Comparison of ENCODE assay signal across 8 cellular contexts in genomic region chr5:139636975-139637408, GRCh38. TPM values are rescaled to one million over a fixed set of nuclear protein-coding genes. Genes with fewer than 3 reads are reported as not detected.
DNase-seq lines count a peak whose midpoint lies in the region; ATAC-seq and TF ChIP-seq lines count a peak whose summit lies in the region.

No MANE protein-coding gene starts in this region.

- H3K27ac Mint-ChIP-seq in activated T-cell treated with anti-CD3 and anti-CD28 coated beads, Interleukin-2, amount 50 U/mL, for 72 hours, result peak overlapping the region; percentile 77

- H3K4me3 ChIP-seq in GM06990 (replicated peaks; ENCODE audit: low read depth, low read length), result peak overlapping the region; percentile 52
- H3K4me3 ChIP-seq in iPS-18a (ENCODE audit: low read length), result peak overlapping the region; percentile 55
- peak overlapping the region; percentile 27 to 71 (median 41) for H3K4me3 ChIP-seq in spleen

- peaks cover 0 to 4% of the 10 kb centered on the region in 2 donors for H3K36me3 Mint-ChIP-seq in activated T-cell treated with anti-CD3 and anti-CD28 coated beads, Interleukin-2, amount 50 U/mL, for 72 hours (ENCODE audit: insufficient read depth in 2 of 2)

- H3K9me3 ChIP-seq in iPS-18a (ENCODE audit: control insufficient read depth, low read depth, low read length) (no peaks in the 10 kb centered on the region), spleen (no peaks in the 10 kb centered on the region)

- TF ChIP-seq POLR2A in spleen (IDR thresholded peaks at IDR 0.05), result no peak

- peaks cover 42% of the 10 kb centered on the region for H3K4me1 Mint-ChIP-seq in activated T-cell treated with anti-CD3 and anti-CD28 coated beads, Interleukin-2, amount 50 U/mL, for 72 hours (ENCODE audit: low read depth)

- H3K27me3 Mint-ChIP-seq in activated T-cell treated with anti-CD3 and anti-CD28 coated beads, Interleukin-2, amount 50 U/mL, for 72 hours (ENCODE audit: low read depth), result no peaks in the 10 kb centered on the region

- intact Hi-C loops in spleen (cut with DNase I; ENCODE audit: low total_unique reads), result no loop called here

- no peaks in the 10 kb centered on the region for H3K9me3 Mint-ChIP-seq in activated T-cell treated with anti-CD3 and anti-CD28 coated beads, Interleukin-2, amount 50 U/mL, for 72 hours

- peak overlapping the region; percentile 75 to 82 for H3K4me3 Mint-ChIP-seq in activated T-cell treated with anti-CD3 and anti-CD28 coated beads, Interleukin-2, amount 50 U/mL, for 72 hours

- DNase-seq in GM06990 (ENCODE audit: extremely low read depth, insufficient read length) (peak; percentile 77), spleen (no peak), HuH-7.5 (ENCODE audit: low spot score) (no peak), islet precursor cell (no peak)
- peak; percentile 64 to 72 for DNase-seq in activated T-cell treated with anti-CD3 and anti-CD28 coated beads, Interleukin-2, amount 50 U/mL, for 72 hours

- ATAC-seq in HG02981 (IDR thresholded peaks at IDR 0.05; ENCODE audit: unreplicated experiment) (peak; percentile 26), GM21367 (IDR thresholded peaks at IDR 0.05; ENCODE audit: unreplicated experiment) (no peak)
- ATAC-seq in activated T-cell treated with anti-CD3 and anti-CD28 coated beads, Interleukin-2, amount 50 U/mL, for 72 hours (replicated peaks in 1 of 2), result peak; percentile 85 to 88

- peaks cover 58% of the 10 kb centered on the region for H3K4me1 ChIP-seq in iPS-18a (ENCODE audit: control insufficient read depth, low read depth, low read length)
- peaks cover 51 to 81% (median 67%) of the 10 kb centered on the region in 6 donors for H3K4me1 ChIP-seq in spleen

- H3K36me3 ChIP-seq in GM06990 (ENCODE audit: control insufficient read depth, insufficient read depth, low read length) (0 out of 2 replicates have a peak, but pooled peaks cover 2% of the 10 kb centered on the region), iPS-18a (ENCODE audit: control insufficient read depth, low read depth, low read length) (no peaks in the 10 kb centered on the region), spleen (peaks cover 0 to 8% (median 0%) of the 10 kb centered on the region in 6 donors)

- TF ChIP-seq CTCF in GM06990 (IDR thresholded peaks at IDR 0.05; ENCODE audit: insufficient read depth, low read length, poor library complexity, severe bottlenecking) (no peak), spleen (IDR thresholded peaks at IDR 0.05 in 8 of 11, conservative IDR thresholded peaks at IDR 0.05 in 3 of 11) (no peak)

- WGBS in spleen, 5 donors, result 1 to 3% (median 1%) methylated on average over 5 to 6 of the region's 6 CpGs

- H3K27ac ChIP-seq in iPS-18a (ENCODE audit: low read length) (no peak overlapping the region), spleen (peak overlapping the region; percentile 85 to 96 (median 90))

- no peak overlapping the region for H3K9ac ChIP-seq in iPS-18a (ENCODE audit: low read length)

- H3K27me3 ChIP-seq in GM06990 (replicated peaks; ENCODE audit: control insufficient read depth, insufficient read depth, low read length) (no peaks in the 10 kb centered on the region), iPS-18a (ENCODE audit: control insufficient read depth, insufficient read depth, low read length) (no peaks in the 10 kb centered on the region), spleen (replicated peaks in 1 of 7) (peaks cover 0 to 9% (median 0%) of the 10 kb centered on the region in 7 donors)

RNA-seq across cellular contexts. Expression of gene CXXC5, which starts 11.2 kb away (rescaled TPM):
- total RNA-seq in activated T-cell treated with anti-CD3 and anti-CD28 coated beads, Interleukin-2, amount 50 U/mL, for 72 hours, result 1 to 10 TPM; 1.2 to 1.9 TPM
- total RNA-seq in spleen, result 10 to 100 TPM; 57.5 to 69.5 (median 62.8) TPM
- polyA plus RNA-seq in spleen, result 10 to 100 TPM; 46.4 to 69.5 (median 60.8) TPM

Comparison
In these comparisons a context has a peak if more than half of its experiments do, and no peak if none do; other contexts are left out.
1. DNase-seq: peak in GM06990 (single experiment) and activated T-cell treated with anti-CD3 and anti-CD28 coated beads, Interleukin-2, amount 50 U/mL, for 72 hours (2 of 2); none in spleen (single experiment), HuH-7.5 (single experiment) and islet precursor cell (single experiment).
2. RNA of gene CXXC5, which starts 11.2 kb away (total RNA-seq): 57.5 to 69.5 TPM in spleen; 1.2 to 1.9 TPM in activated T-cell treated with anti-CD3 and anti-CD28 coated beads, Interleukin-2, amount 50 U/mL, for 72 hours; every median in the first group is over 10 times any median in the second.
3. Peak in every context shown above with its lines, with median percentiles within 50 percentile points of each other: H3K4me3 ChIP-seq.